ENCODE assay signal across 12 cellular contexts in the genomic region with DNA sequence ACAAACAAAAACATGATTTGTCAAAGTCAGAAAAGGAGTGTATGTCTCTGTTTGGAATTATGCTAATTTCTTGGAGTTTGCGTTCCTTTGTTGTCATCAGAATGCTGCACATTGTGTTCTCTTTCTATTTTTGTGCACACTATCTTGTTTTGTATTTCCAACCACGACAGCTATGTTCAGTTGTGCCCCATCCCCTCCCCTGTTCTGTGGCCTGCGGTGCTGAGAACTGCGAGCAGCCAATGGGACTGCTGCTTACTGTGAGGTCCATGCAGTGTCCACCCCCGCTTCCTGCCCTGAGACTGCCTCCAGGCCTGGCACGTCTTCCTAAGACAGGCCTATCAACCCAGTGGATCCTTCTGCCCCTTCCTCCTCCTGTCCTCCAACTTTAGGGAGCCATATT.
DNase-seq lines count a peak whose midpoint lies in the region; ATAC-seq and TF ChIP-seq lines count a peak whose summit lies in the region.
"Had no signal": no experiment of that assay in that cellular context is flagged by ENCODE, and none has a peak within 500 bp of the region (broad histone marks: within the 10 kb centered on the region; RNA-seq: fewer than 3 reads in every experiment).

No MANE protein-coding gene starts in this region.

- H3K27me3 ChIP-seq in mammary epithelial cell (ENCODE audit: insufficient read depth, low read length) (no peaks in the 10 kb centered on the region), aorta (ENCODE audit: control insufficient read depth in 1 of 2, insufficient read depth in 2 of 2, low read length in 1 of 2) (no peaks in the 10 kb centered on the region)

- no peaks in the 10 kb centered on the region for H4K20me1 ChIP-seq in mammary epithelial cell (ENCODE audit: insufficient read depth, low read length)

- H3K4me3 ChIP-seq in mammary epithelial cell (replicated peaks in 1 of 3; ENCODE audit: insufficient read depth in 1 of 3, low read depth in 2 of 3, low read length in 3 of 3) (no peak overlapping the region), aorta (ENCODE audit: low read length in 2 of 2) (no peak overlapping the region)

- CTCF ChIA-PET in mammary epithelial cell (lab: Charles Lee; ENCODE audit: low non-redundant PET) (no interaction called here), MCF 10A (lab: Yijun Ruan, JAX) (interaction anchor here (0.6 to 1.0 kb wide), 3 partner anchors 11 to 184 kb away, joined by 3 to 4 read pairs (median 3); no protein-coding TSS in a partner anchor)

- H3K36me3 ChIP-seq in mammary epithelial cell (ENCODE audit: insufficient read depth, low read length): no peaks in the 10 kb centered on the region
- H3K36me3 ChIP-seq in aorta (ENCODE audit: control insufficient read depth in 1 of 2, insufficient read depth in 2 of 2, low read length in 1 of 2): no peaks in the 10 kb centered on the region

- no peak for TF ChIP-seq POLR2A in erythroblast (IDR thresholded peaks at IDR 0.05; ENCODE audit: low read length)

- H3K4me1 ChIP-seq in mammary epithelial cell (ENCODE audit: insufficient read depth, low read length) (no peaks in the 10 kb centered on the region), aorta (ENCODE audit: control insufficient read depth in 1 of 2, insufficient read depth in 2 of 2, low read length in 2 of 2) (peaks cover 5% of the 10 kb centered on the region in 2 donors)

- H3K4me3 Mint-ChIP-seq in MCF 10A (ENCODE audit: unreplicated experiment): no peak overlapping the region

- H2AFZ ChIP-seq in mammary epithelial cell (ENCODE audit: low read depth, low read length): peak overlapping the region; percentile 64

- H3K36me3 Mint-ChIP-seq in MCF 10A (ENCODE audit: insufficient read depth, unreplicated experiment): no peaks in the 10 kb centered on the region

- TF ChIP-seq CTCF in mammary epithelial cell (conservative IDR thresholded peaks at IDR 0.05 in 1 of 2, IDR thresholded peaks at IDR 0.05 in 1 of 2; ENCODE audit: extremely low read depth in 1 of 2, insufficient read depth in 1 of 2, low read depth in 1 of 2, low read length in 2 of 2) (no peak), MCF 10A (IDR thresholded peaks at IDR 0.05; ENCODE audit: unreplicated experiment) (no peak)

- no TSS peak for BruUV-seq in mammary epithelial cell (replicated peaks; lab: Mats Ljungman, UMichigan)
- no TSS peak for BruUV-seq in MCF 10A (replicated peaks; lab: Mats Ljungman, UMichigan)

- H3K27me3 Mint-ChIP-seq in MCF 10A (ENCODE audit: insufficient read depth, unreplicated experiment): no peaks in the 10 kb centered on the region

- H3K4me1 Mint-ChIP-seq in MCF 10A (ENCODE audit: insufficient read depth, unreplicated experiment): peaks cover 4% of the 10 kb centered on the region

- ATAC-seq in aorta (ENCODE audit: low FRiP score): peak; percentile 77

- intact Hi-C loops in mammary epithelial cell (cut with micrococcal nuclease): no loop called here
- intact Hi-C loops in MCF 10A (cut with micrococcal nuclease): no loop called here
- intact Hi-C loops in aorta (cut with DNase I): no loop called here

- H3K9me3 ChIP-seq in mammary epithelial cell (replicated peaks; ENCODE audit: insufficient read depth, low read length) (no peaks in the 10 kb centered on the region), aorta (ENCODE audit: control insufficient read depth, low read length) (no peaks in the 10 kb centered on the region)

- WGBS in mammary epithelial cell (ENCODE audit: low coverage, missing lambda C conversion rate): 56% methylated on average over 6 of the region's 6 CpGs
- 25 to 41% methylated on average over 6 of the region's 6 CpGs for WGBS in aorta, 2 donors

- H3K27ac ChIP-seq in mammary epithelial cell (ENCODE audit: insufficient read depth, low read depth, low read length): no peak overlapping the region
- peak overlapping the region in 1 of 2 donors; percentile 19 for H3K27ac ChIP-seq in aorta (ENCODE audit: low read depth in 1 of 2, low read length in 2 of 2)

- DNase-seq in mammary epithelial cell (no peak), MCF 10A (ENCODE audit: unreplicated experiment) (no peak), globus pallidus (ENCODE audit: low spot score) (peak; percentile 98), midbrain (lab: John Stamatoyannopoulos, UW) (peak; percentile 93), aorta (no peak), erythroblast (lab: John Stamatoyannopoulos, UW) (no peak), G401 (ENCODE audit: low spot score) (no peak), activated gamma-delta T cell (lab: John Stamatoyannopoulos, UW) (no peak)
- DNase-seq: 8988T, DMS79 treated with DMSO at 0.1 percent for 48 hours, H7, NCI-H1436 had no signal

- H3K27ac Mint-ChIP-seq in MCF 10A (ENCODE audit: low read depth, unreplicated experiment): no peak overlapping the region

- no peak overlapping the region for H3K9ac ChIP-seq in mammary epithelial cell (ENCODE audit: insufficient read depth, low read length)

- POLR2A ChIA-PET in MCF 10A (lab: Yijun Ruan, JAX): interaction anchor here (1.2 kb wide), 1 partner anchor 13 kb away, joined by 4 read pairs; no protein-coding TSS in a partner anchor

- no peaks in the 10 kb centered on the region for H3K9me3 Mint-ChIP-seq in MCF 10A (ENCODE audit: unreplicated experiment)

- no peak overlapping the region for H3K4me2 ChIP-seq in mammary epithelial cell (ENCODE audit: insufficient read depth, low read depth, low read length)

- dilution Hi-C loops in mammary epithelial cell (cut with HindIII; ENCODE audit: low sequenced_read_pairs): no loop called here

- H3K79me2 ChIP-seq in mammary epithelial cell (ENCODE audit: insufficient read depth, low read length): peaks cover 18% of the 10 kb centered on the region

- in situ Hi-C loops in mammary epithelial cell (cut with MboI; ENCODE audit: low sequenced_read_pairs in 2 of 2) (no loop called here), G401 (cut with HindIII; ENCODE audit: low sequenced_read_pairs) (no loop called here)

Comparison
In these comparisons a context has a peak if more than half of its experiments do, and no peak if none do; other contexts are left out.
1. DNase-seq: peak in globus pallidus (single experiment) and midbrain (single experiment); none in mammary epithelial cell (single experiment), MCF 10A (single experiment), aorta (0 of 2), erythroblast (0 of 2), G401 (single experiment) and activated gamma-delta T cell (single experiment).